In genomic region chr3:136893848-136894443, GRCh38 we compare ENCODE assay signal across 12 cellular contexts. TPM values are rescaled to one million over a fixed set of nuclear protein-coding genes. Genes with fewer than 3 reads are reported as not detected.
DNase-seq lines count a peak whose midpoint lies in the region.
"Had no signal": no experiment of that assay in that cellular context is flagged by ENCODE, and none has a peak within 500 bp of the region (broad histone marks: within the 10 kb centered on the region; RNA-seq: fewer than 3 reads in every experiment).

No MANE protein-coding gene starts in this region.

- peaks cover 72 to 78% of the 10 kb centered on the region in 2 donors for H3K4me1 Mint-ChIP-seq in immature natural killer cell

- peak overlapping the region; percentile 32 to 60 (median 47) for H3K27ac Mint-ChIP-seq in immature natural killer cell
- H3K27ac Mint-ChIP-seq: stimulated activated naive CD8-positive, alpha-beta T cell treated with anti-CD3 and anti-CD28 coated beads, Interleukin-15, Interleukin-2, amounts not matched to agents 100 ng/mL and 50 ng/mL, for 24 hours had no signal

- no peaks in the 10 kb centered on the region for H3K9me3 Mint-ChIP-seq in immature natural killer cell

- peaks cover 18% of the 10 kb centered on the region for H3K9me3 ChIP-seq in adipocyte (ENCODE audit: control insufficient read depth, low read length)

- H3K36me3 ChIP-seq in adipocyte (ENCODE audit: control insufficient read depth, insufficient read depth, low read length, severe bottlenecking) = peaks cover 5% of the 10 kb centered on the region

- DNase-seq in A172 (ENCODE audit: low spot score) (peak; percentile 82), GM04504 (ENCODE audit: low read depth) (peak; percentile 30), adipocyte (ENCODE audit: low read depth) (peak; percentile 33), immature natural killer cell (no peak), NK-92 (lab: John Stamatoyannopoulos, UW; ENCODE audit: unreplicated experiment) (no peak)
- DNase-seq in activated CD8-positive, alpha-beta memory T cell treated with anti-CD3 and anti-CD28 coated beads for 24 hours = no peak
- no peak for DNase-seq in activated naive CD4-positive, alpha-beta T cell (lab: John Stamatoyannopoulos, UW)
- no peak for DNase-seq in stimulated activated CD4-positive, alpha-beta T cell treated with anti-CD3 and anti-CD28 coated beads, Interleukin-4, amount 100 ng/mL, for 4 hours
- DNase-seq: C1 segment of cervical spinal cord, NCI-H2029, retina had no signal

- no peaks in the 10 kb centered on the region for H3K27me3 ChIP-seq in adipocyte (replicated peaks; ENCODE audit: control insufficient read depth, insufficient read depth, low read length)

- peaks cover 5 to 15% (median 10%) of the 10 kb centered on the region in 3 donors for H3K36me3 Mint-ChIP-seq in immature natural killer cell

- H3K4me3 ChIP-seq in adipocyte (ENCODE audit: low read length) = peak overlapping the region; percentile 20

- H3K27me3 Mint-ChIP-seq in immature natural killer cell (ENCODE audit: low read depth in 3 of 3) = peaks cover 0 to 1% (median 0%) of the 10 kb centered on the region in 3 donors
- H3K27me3 Mint-ChIP-seq: stimulated activated naive CD8-positive, alpha-beta T cell treated with anti-CD3 and anti-CD28 coated beads, Interleukin-15, Interleukin-2, amounts not matched to agents 100 ng/mL and 50 ng/mL, for 24 hours had no signal

- H3K4me1 ChIP-seq in adipocyte (ENCODE audit: control insufficient read depth, insufficient read depth, low read length) = peaks cover 10% of the 10 kb centered on the region

- H3K4me3 Mint-ChIP-seq in immature natural killer cell = peak overlapping the region in 2 of 5 donors; percentile 9 to 43
- H3K4me3 Mint-ChIP-seq: stimulated activated naive CD8-positive, alpha-beta T cell treated with anti-CD3 and anti-CD28 coated beads, Interleukin-15, Interleukin-2, amounts not matched to agents 100 ng/mL and 50 ng/mL, for 24 hours had no signal

- no peak overlapping the region for H3K9ac ChIP-seq in adipocyte (ENCODE audit: low read length)

RNA-seq across cellular contexts. Expression of gene NCK1, which starts 31.9 kb away (rescaled TPM):
- 40.2 and 58.4 TPM in 2 replicates for total RNA-seq in A172 (2014; rRNA removed; shearing (Covaris generic))
- polyA plus RNA-seq in immature natural killer cell = 10 to 100 TPM; 46.2 to 68.9 (median 46.3) TPM

Comparison
In these comparisons a context has a peak if more than half of its experiments do, and no peak if none do; other contexts are left out.
1. DNase-seq: peak in A172 (single experiment), GM04504 (single experiment) and adipocyte (single experiment); none in immature natural killer cell (0 of 3), activated CD8-positive, alpha-beta memory T cell treated with anti-CD3 and anti-CD28 coated beads for 24 hours (single experiment), NK-92 (single experiment), activated naive CD4-positive, alpha-beta T cell (0 of 4) and stimulated activated CD4-positive, alpha-beta T cell treated with anti-CD3 and anti-CD28 coated beads, Interleukin-4, amount 100 ng/mL, for 4 hours (0 of 2).